ENCODE assay signal across 8 cellular contexts in genomic region chr22:26589845-26590524, GRCh38. TPM values are rescaled to one million over a fixed set of nuclear protein-coding genes. Genes with fewer than 3 reads are reported as not detected.
DNase-seq lines count a peak whose midpoint lies in the region; ATAC-seq and TF ChIP-seq lines count a peak whose summit lies in the region.

TPST2 (minus strand) TSS chr22:26590132; CDS start chr22:26541630, 48,502 bp downstream.

- ATAC-seq in GM21515 (IDR thresholded peaks at IDR 0.05; ENCODE audit: unreplicated experiment): peak; percentile 57

- H4K12ac ChIP-seq in trophoblast cell (ENCODE audit: low read depth, low read length): peak within 1 kb of the TSS; percentile 81

- no peak within 1 kb of the TSS for H3K23ac ChIP-seq in trophoblast cell (ENCODE audit: low read length)

- H3K9ac ChIP-seq in SU-DHL-6 (ENCODE audit: low read length): peak within 1 kb of the TSS; percentile 84
- H3K9ac ChIP-seq in trophoblast cell (ENCODE audit: low read length): peak within 1 kb of the TSS; percentile 62

- H3K79me2 ChIP-seq in SU-DHL-6 (ENCODE audit: insufficient read depth, low read length) (peaks cover 8% of the 10 kb centered on the region), trophoblast cell (ENCODE audit: control insufficient read depth, insufficient read depth, low read length, poor library complexity) (peaks cover 9% of the 10 kb centered on the region)

- peak within 1 kb of the TSS; percentile 68 for H2BK5ac ChIP-seq in trophoblast cell (ENCODE audit: low read depth, low read length, poor library complexity)

- H4K91ac ChIP-seq in trophoblast cell (ENCODE audit: low read depth, low read length): peak within 1 kb of the TSS; percentile 78

- H2AK5ac ChIP-seq in trophoblast cell (ENCODE audit: low read length): peak within 1 kb of the TSS; percentile 8

- H2BK120ac ChIP-seq in trophoblast cell (ENCODE audit: insufficient read depth, low read length, poor library complexity): peak within 1 kb of the TSS; percentile 52

- no peak for TF ChIP-seq EP300 in Ishikawa (IDR thresholded peaks at IDR 0.05; ENCODE audit: borderline replicate concordance)

- H3K4me3 ChIP-seq in SU-DHL-6 (ENCODE audit: insufficient read depth, low read length, poor library complexity, severe bottlenecking) (peak within 1 kb of the TSS; percentile 81), cardiac muscle cell (peak within 1 kb of the TSS; percentile 77), trophoblast cell (ENCODE audit: low read depth, low read length) (peak within 1 kb of the TSS; percentile 85), tibial artery (peak within 1 kb of the TSS; percentile 72 to 94)

- WGBS in trophoblast cell (ENCODE audit: extremely low coverage, insufficient coverage, insufficient read length): no CpG with 5 or more reads among the region's 69 CpGs

- H2BK12ac ChIP-seq in trophoblast cell (ENCODE audit: low read length): no peak within 1 kb of the TSS

- H3K27me3 ChIP-seq in SU-DHL-6 (ENCODE audit: low read length): no peaks in the 10 kb centered on the region
- no peaks in the 10 kb centered on the region for H3K27me3 ChIP-seq in cardiac muscle cell
- no peaks in the 10 kb centered on the region for H3K27me3 ChIP-seq in trophoblast cell (ENCODE audit: insufficient read depth, low read length)
- no peaks in the 10 kb centered on the region for H3K27me3 ChIP-seq in tibial artery

- H3K27ac ChIP-seq in SU-DHL-6 (ENCODE audit: low read depth, low read length) (no peak within 1 kb of the TSS), cardiac muscle cell (no peak within 1 kb of the TSS), trophoblast cell (ENCODE audit: low read depth, low read length) (no peak within 1 kb of the TSS), tibial artery (peak within 1 kb of the TSS; percentile 73 to 82)

- no peaks in the 10 kb centered on the region for H3K4me1 ChIP-seq in cardiac muscle cell (ENCODE audit: low read depth)
- peaks cover 0 to 6% of the 10 kb centered on the region in 2 experiments for H3K4me1 ChIP-seq in trophoblast cell (ENCODE audit: control insufficient read depth in 1 of 2, insufficient read depth in 2 of 2, low read length in 2 of 2)
- H3K4me1 ChIP-seq in tibial artery: peaks cover 0 to 30% (median 17%) of the 10 kb centered on the region in 4 donors

- H3K18ac ChIP-seq in trophoblast cell (ENCODE audit: low read length): peak within 1 kb of the TSS; percentile 92

- no peaks in the 10 kb centered on the region for H3K9me2 ChIP-seq in SU-DHL-6 (replicated peaks; ENCODE audit: insufficient read depth, low read length)

- TF ChIP-seq RAD21 in Ishikawa (IDR thresholded peaks at IDR 0.05; ENCODE audit: low read depth): no peak

- DNase-seq in D341Med (ENCODE audit: low spot score): peak; percentile 97
- DNase-seq in activated naive CD8-positive, alpha-beta T cell treated with anti-CD3 and anti-CD28 coated beads, Interleukin-2, amount 50 U/mL, for 16 hours (ENCODE audit: low read depth, low spot score): peak; percentile 42
- DNase-seq in cardiac muscle cell (ENCODE audit: low read depth in 1 of 2, low spot score in 1 of 2): peak; percentile 83
- DNase-seq in trophoblast cell: peak; percentile 60 to 85
- DNase-seq in tibial artery: peak; percentile 54 to 87

- H3K4ac ChIP-seq in trophoblast cell (ENCODE audit: low read depth, low read length): peak within 1 kb of the TSS; percentile 46

- H3K9me3 ChIP-seq in SU-DHL-6 (ENCODE audit: insufficient read depth, low read length) (no peaks in the 10 kb centered on the region), cardiac muscle cell (ENCODE audit: low read depth) (no peaks in the 10 kb centered on the region), trophoblast cell (ENCODE audit: insufficient read depth, low read depth, low read length) (no peaks in the 10 kb centered on the region), tibial artery (no peaks in the 10 kb centered on the region)

- 0 out of 2 replicates have a peak, but pooled peaks cover 2% of the 10 kb centered on the region for H4K20me1 ChIP-seq in SU-DHL-6 (ENCODE audit: low read depth, low read length)

- peaks cover 5% of the 10 kb centered on the region; the same call in 1 of the 2 replicates for H3K36me3 ChIP-seq in SU-DHL-6 (ENCODE audit: low read length)
- no peaks in the 10 kb centered on the region for H3K36me3 ChIP-seq in cardiac muscle cell
- peaks cover 0 to 3% of the 10 kb centered on the region in 2 experiments for H3K36me3 ChIP-seq in trophoblast cell (ENCODE audit: control insufficient read depth in 1 of 2, insufficient read depth in 2 of 2, low read length in 2 of 2)
- no peaks in the 10 kb centered on the region for H3K36me3 ChIP-seq in tibial artery

- H3K14ac ChIP-seq in trophoblast cell (ENCODE audit: low read length): peak within 1 kb of the TSS; percentile 77

- no peaks in the 10 kb centered on the region for H3F3A ChIP-seq in SU-DHL-6 (ENCODE audit: insufficient read depth)

- intact Hi-C loops in tibial artery (cut with DNase I; ENCODE audit: low total_unique reads): loop anchor here (10.0 kb wide), 1 partner anchor 105 kb away; the partner anchor contains the start of genes HPS4 and SRRD

- TF ChIP-seq CTCF in SU-DHL-6 (IDR thresholded peaks at IDR 0.05; ENCODE audit: insufficient read depth, low read length, poor library complexity, severe bottlenecking): no peak
- TF ChIP-seq CTCF in cardiac muscle cell (IDR thresholded peaks at IDR 0.05; ENCODE audit: low read depth, low read length): no peak
- TF ChIP-seq CTCF in tibial artery (IDR thresholded peaks at IDR 0.05): no peak

- H4K8ac ChIP-seq in trophoblast cell (ENCODE audit: low read depth, low read length): peak within 1 kb of the TSS; percentile 65

- peaks cover 7% of the 10 kb centered on the region for H3K79me1 ChIP-seq in trophoblast cell (ENCODE audit: low read length)

- H3K4me2 ChIP-seq in SU-DHL-6 (ENCODE audit: low read depth, low read length, poor library complexity, severe bottlenecking) (peak within 1 kb of the TSS; percentile 85), trophoblast cell (ENCODE audit: low read length) (peak within 1 kb of the TSS; percentile 64)

- H2AFZ ChIP-seq in SU-DHL-6 (ENCODE audit: low read depth, low read length, severe bottlenecking) (peak within 1 kb of the TSS; percentile 81), trophoblast cell (ENCODE audit: insufficient read depth, low read length, poor library complexity) (peak within 1 kb of the TSS; percentile 95)

TF ChIP-seq in Ishikawa, 13 proteins besides CTCF, POLR2A, EP300 and RAD21:
- no peak for TF ChIP-seq REST (IDR thresholded peaks at IDR 0.05; ENCODE audit: low read depth)
- TF ChIP-seq TAF1 (IDR thresholded peaks at IDR 0.05; ENCODE audit: low read depth): peak; percentile 30; the same call in 1 of the 2 replicates
- TF ChIP-seq TCF12 (IDR thresholded peaks at IDR 0.05; ENCODE audit: low read depth): peak; percentile 25; the same call in 1 of the 2 replicates

RNA-seq across cellular contexts. Expression of gene TPST2, which starts in this region (rescaled TPM):
- 27.3 and 44.2 TPM in 2 replicates for total RNA-seq in cardiac muscle cell
- 17.8 and 29.6 TPM in 2 replicates for polyA plus RNA-seq in cardiac muscle cell
- polyA plus RNA-seq in trophoblast cell (2013): 19.1 and 19.8 TPM in 2 replicates

Comparison
In these comparisons a context has a peak if more than half of its experiments do, and no peak if none do; other contexts are left out.
1. DNase-seq: peak in every context shown above with its lines; median percentile 97 in D341Med; 83 in cardiac muscle cell; 72 in trophoblast cell; 70 in tibial artery; 42 in activated naive CD8-positive, alpha-beta T cell treated with anti-CD3 and anti-CD28 coated beads, Interleukin-2, amount 50 U/mL, for 16 hours.
2. H3K27ac ChIP-seq: peak in tibial artery (2 of 2); none in SU-DHL-6 (single experiment), cardiac muscle cell (single experiment) and trophoblast cell (single experiment).
3. Peak in every context shown above with its lines, with median percentiles within 50 percentile points of each other: H3K4me3 ChIP-seq.